Comparison of ENCODE assay signal across 10 cellular contexts in the genomic region with DNA sequence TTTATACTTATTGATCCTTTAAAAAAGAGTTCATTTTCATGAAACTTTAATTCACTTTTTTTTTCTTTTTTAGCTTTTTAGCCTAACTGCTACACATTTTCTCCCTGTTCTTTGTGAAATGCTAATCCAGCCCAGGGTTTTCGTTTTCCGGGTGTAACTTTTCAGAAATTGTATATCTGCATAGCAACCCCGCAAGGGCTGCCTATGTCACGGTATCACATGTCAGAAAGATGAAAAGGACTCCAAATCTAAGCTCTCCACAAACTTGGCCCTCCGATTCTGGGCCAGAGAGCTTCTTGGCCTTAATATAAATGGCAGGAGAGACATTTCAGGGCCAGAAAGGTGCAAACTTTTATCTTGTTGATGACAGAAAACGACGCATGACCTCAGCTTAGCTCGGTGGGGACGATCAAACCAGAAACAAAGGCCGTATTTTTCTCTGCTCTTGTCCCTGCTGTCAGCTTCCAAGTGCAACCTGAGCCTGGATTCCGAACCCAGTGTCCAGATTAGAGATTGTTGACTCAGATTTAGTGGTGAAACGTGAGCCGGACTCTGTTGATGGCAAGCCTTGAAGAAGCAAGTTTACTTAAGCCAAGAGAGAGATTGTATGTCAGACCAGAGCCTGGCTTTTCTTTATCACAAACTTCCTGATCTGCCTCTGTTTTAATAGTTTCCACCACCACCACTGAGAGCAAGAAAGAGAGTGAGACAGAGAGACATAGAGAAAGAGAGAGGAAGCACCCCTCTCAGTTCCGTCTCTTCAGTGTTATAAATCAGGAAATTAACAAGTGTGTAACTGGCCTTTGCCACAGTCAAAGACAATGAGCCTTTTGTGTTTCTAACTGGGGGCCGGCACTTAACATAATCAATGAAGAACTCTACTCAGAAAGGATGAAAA.
A peak's percentile ranks its signal among the peaks of the same experiment; 100 is the strongest.
DNase-seq lines count a peak whose midpoint lies in the region; TF ChIP-seq lines count a peak whose summit lies in the region.
"Had no signal": no experiment of that assay in that cellular context is flagged by ENCODE, and none has a peak within 500 bp of the region (broad histone marks: within the 10 kb centered on the region; RNA-seq: fewer than 3 reads in every experiment).

No MANE protein-coding gene starts in this region.

- peak overlapping the region; percentile 90 for H3K27ac Mint-ChIP-seq in Calu3 (ENCODE audit: unreplicated experiment)
- H3K27ac Mint-ChIP-seq: activated naive CD4-positive, alpha-beta T cell treated with anti-CD3 and anti-CD28 coated beads, Interleukin-2, amount 50 U/mL, for 24 hours had no signal

- TF ChIP-seq EP300 in tibial nerve (IDR thresholded peaks at IDR 0.05): no peak

- BruUV-seq in Calu3 (replicated peaks; lab: Mats Ljungman, UMichigan): no TSS peak

- peak overlapping the region; percentile 52 for H3K4me3 Mint-ChIP-seq in Calu3 (ENCODE audit: low read depth, unreplicated experiment)
- H3K4me3 Mint-ChIP-seq: activated naive CD4-positive, alpha-beta T cell treated with anti-CD3 and anti-CD28 coated beads, Interleukin-2, amount 50 U/mL, for 24 hours had no signal

- peaks cover 5% of the 10 kb centered on the region for H3K36me3 Mint-ChIP-seq in Calu3 (ENCODE audit: insufficient read depth, unreplicated experiment)
- H3K36me3 Mint-ChIP-seq: activated naive CD4-positive, alpha-beta T cell treated with anti-CD3 and anti-CD28 coated beads, Interleukin-2, amount 50 U/mL, for 24 hours had no signal

- H3K27me3 ChIP-seq in tibial nerve: no peaks in the 10 kb centered on the region
- H3K27me3 ChIP-seq in breast epithelium: no peaks in the 10 kb centered on the region

- H3K36me3 ChIP-seq in tibial nerve (no peaks in the 10 kb centered on the region), breast epithelium (no peaks in the 10 kb centered on the region)

- no peaks in the 10 kb centered on the region for H3K9me3 Mint-ChIP-seq in Calu3 (ENCODE audit: low read depth, unreplicated experiment)
- H3K9me3 Mint-ChIP-seq: activated naive CD4-positive, alpha-beta T cell treated with anti-CD3 and anti-CD28 coated beads, Interleukin-2, amount 50 U/mL, for 24 hours had no signal

- CTCF ChIA-PET in Calu3 (lab: Charles Lee): interaction anchor here (0.6 to 1.4 kb wide), 4 partner anchors 23 to 348 kb away, joined by 3 to 8 read pairs (median 3); a partner anchor contains a TSS

- no peaks in the 10 kb centered on the region for H3K9me3 ChIP-seq in tibial nerve
- no peaks in the 10 kb centered on the region for H3K9me3 ChIP-seq in breast epithelium
- H3K9me3 ChIP-seq: Caco-2 had no signal

- no peak overlapping the region for H3K4me3 ChIP-seq in astrocyte of the spinal cord (ENCODE audit: low read depth, low read length)
- H3K4me3 ChIP-seq in tibial nerve: no peak overlapping the region
- H3K4me3 ChIP-seq in breast epithelium: no peak overlapping the region

- intact Hi-C loops in Calu3 (cut with micrococcal nuclease; ENCODE audit: unreplicated experiment): loop anchor here (10.0 kb wide), 2 partner anchors 172 to 512 kb away; a partner anchor contains a TSS
- intact Hi-C loops in breast epithelium (cut with DNase I; ENCODE audit: low total_unique reads): no loop called here

- no peak for TF ChIP-seq POLR2A in tibial nerve (IDR thresholded peaks at IDR 0.05)
- no peak for TF ChIP-seq POLR2A in breast epithelium (IDR thresholded peaks at IDR 0.05)

- H3K27me3 Mint-ChIP-seq in Calu3 (ENCODE audit: unreplicated experiment): no peaks in the 10 kb centered on the region
- H3K27me3 Mint-ChIP-seq: activated naive CD4-positive, alpha-beta T cell treated with anti-CD3 and anti-CD28 coated beads, Interleukin-2, amount 50 U/mL, for 24 hours had no signal

- DNase-seq in Calu3: peak; percentile 68
- DNase-seq in NCI-H146 (lab: John Stamatoyannopoulos, UW): peak; percentile 88
- peak; percentile 64 for DNase-seq in astrocyte of the spinal cord (ENCODE audit: low read depth, low spot score)
- DNase-seq in myocyte (ENCODE audit: low read depth): peak; percentile 89
- no peak for DNase-seq in tibial nerve (ENCODE audit: low spot score in 2 of 2)
- no peak for DNase-seq in cerebellar nuclear complex (lab: John Stamatoyannopoulos, UW)
- DNase-seq in breast epithelium (ENCODE audit: low spot score in 2 of 2): no peak
- no peak for DNase-seq in T-helper 2 cell

- H3K4me1 ChIP-seq in tibial nerve: peaks cover 0 to 29% (median 9%) of the 10 kb centered on the region in 4 donors
- H3K4me1 ChIP-seq in breast epithelium: no peaks in the 10 kb centered on the region
- H3K4me1 ChIP-seq: Caco-2 had no signal

- 53% methylated on average over 15 of the region's 15 CpGs for WGBS in tibial nerve, 2 donors

- in situ Hi-C loops in astrocyte of the spinal cord (cut with HindIII; ENCODE audit: low sequenced_read_pairs): no loop called here

- H3K27ac ChIP-seq in tibial nerve (peak overlapping the region in 2 of 4 donors; percentile 32 to 40), breast epithelium (peak overlapping the region in 1 of 2 donors; percentile 17)

- peaks cover 52% of the 10 kb centered on the region for H3K4me1 Mint-ChIP-seq in Calu3 (ENCODE audit: low read depth, unreplicated experiment)

- TF ChIP-seq CTCF in Calu3 (IDR thresholded peaks at IDR 0.05; ENCODE audit: unreplicated experiment) (no peak), astrocyte of the spinal cord (IDR thresholded peaks at IDR 0.05; ENCODE audit: low read depth, low read length) (no peak), tibial nerve (IDR thresholded peaks at IDR 0.05) (no peak), breast epithelium (IDR thresholded peaks at IDR 0.05) (no peak)

Comparison
In these comparisons a context has a peak if more than half of its experiments do, and no peak if none do; other contexts are left out.
1. DNase-seq: peak in Calu3 (single experiment), NCI-H146 (single experiment), astrocyte of the spinal cord (single experiment) and myocyte (single experiment); none in tibial nerve (0 of 2), cerebellar nuclear complex (0 of 2), breast epithelium (0 of 2) and T-helper 2 cell (0 of 5).